16 cellular contexts compared by ENCODE assay signal in the genomic region with DNA sequence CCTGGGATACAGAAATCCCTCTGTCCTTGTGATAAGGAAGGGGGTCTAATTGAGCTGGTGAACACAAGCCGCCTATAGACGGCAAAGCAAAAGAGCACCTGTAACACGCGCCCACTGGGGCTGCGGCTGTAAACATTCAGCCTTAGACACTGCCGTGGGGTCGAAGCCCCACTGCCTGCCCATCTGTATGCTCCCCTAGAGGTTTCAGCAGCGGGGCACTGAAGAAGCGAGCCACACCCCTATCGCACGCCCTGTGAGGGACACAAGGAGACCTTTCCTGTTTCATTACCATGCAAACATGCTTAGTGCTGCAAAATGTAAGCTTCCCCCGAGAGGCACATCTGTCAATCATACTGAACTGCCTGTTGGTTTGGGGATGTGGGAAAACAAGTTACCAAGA.
DNase-seq lines count a peak whose midpoint lies in the region; ATAC-seq and TF ChIP-seq lines count a peak whose summit lies in the region.
"Had no signal": no experiment of that assay in that cellular context is flagged by ENCODE, and none has a peak within 500 bp of the region (broad histone marks: within the 10 kb centered on the region; RNA-seq: fewer than 3 reads in every experiment).

No MANE protein-coding gene starts in this region.

- BruUV-seq in MCF 10A (replicated peaks; lab: Mats Ljungman, UMichigan) = no TSS peak

- H3K4me3 Mint-ChIP-seq in MCF 10A (ENCODE audit: unreplicated experiment) = peak overlapping the region; percentile 38
- H3K4me3 Mint-ChIP-seq: T-helper 1 cell treated with Interleukin-12 subunit alpha and Interleukin-12 subunit beta and Interleukin-4 antibody, amounts not matched to agents 30 μg/mL and 1 μg/mL, for 36 hours had no signal

- H3K36me3 Mint-ChIP-seq in MCF 10A (ENCODE audit: insufficient read depth, unreplicated experiment) = peaks cover 30% of the 10 kb centered on the region

- H3K27ac ChIP-seq in breast epithelium (no peak overlapping the region), brain microvascular endothelial cell (peak overlapping the region; percentile 95)
- H3K27ac ChIP-seq: prostate gland, tibial artery had no signal

- intact Hi-C loops in MCF 10A (cut with micrococcal nuclease) = no loop called here
- intact Hi-C loops in breast epithelium (cut with DNase I; ENCODE audit: low total_unique reads) = no loop called here

- H3K9me3 Mint-ChIP-seq in MCF 10A (ENCODE audit: unreplicated experiment) = no peaks in the 10 kb centered on the region

- CTCF ChIA-PET in MCF 10A (lab: Yijun Ruan, JAX) = interaction anchor here (0.7 to 1.6 kb wide), 3 partner anchors 12 to 59 kb away, joined by 3 to 8 read pairs (median 4); no protein-coding TSS in a partner anchor

- H3K9me3 ChIP-seq in breast epithelium = no peaks in the 10 kb centered on the region
- H3K9me3 ChIP-seq: prostate gland, tibial artery had no signal

- H3K4me3 ChIP-seq in breast epithelium = no peak overlapping the region
- H3K4me3 ChIP-seq in brain microvascular endothelial cell (ENCODE audit: low read depth, low read length) = no peak overlapping the region
- H3K4me3 ChIP-seq: prostate gland, tibial artery had no signal

- no peak for TF ChIP-seq POLR2A in breast epithelium (IDR thresholded peaks at IDR 0.05)

- H3K27me3 Mint-ChIP-seq in MCF 10A (ENCODE audit: insufficient read depth, unreplicated experiment) = no peaks in the 10 kb centered on the region

- peaks cover 57% of the 10 kb centered on the region for H3K4me1 Mint-ChIP-seq in MCF 10A (ENCODE audit: insufficient read depth, unreplicated experiment)

- H3K27ac Mint-ChIP-seq in MCF 10A (ENCODE audit: low read depth, unreplicated experiment) = peak overlapping the region; percentile 85

- H3K27me3 ChIP-seq in breast epithelium = no peaks in the 10 kb centered on the region
- no peaks in the 10 kb centered on the region for H3K27me3 ChIP-seq in brain microvascular endothelial cell (replicated peaks)
- H3K27me3 ChIP-seq: tibial artery had no signal

- TF ChIP-seq CTCF in MCF 10A (IDR thresholded peaks at IDR 0.05; ENCODE audit: unreplicated experiment) (no peak), breast epithelium (IDR thresholded peaks at IDR 0.05) (no peak), brain microvascular endothelial cell (IDR thresholded peaks at IDR 0.05; ENCODE audit: low read depth, low read length, missing control alignments) (no peak)

- H3K36me3 ChIP-seq in breast epithelium = no peaks in the 10 kb centered on the region
- peaks cover 73% of the 10 kb centered on the region for H3K36me3 ChIP-seq in brain microvascular endothelial cell (replicated peaks)
- H3K36me3 ChIP-seq: prostate gland had no signal

- H3K4me1 ChIP-seq in breast epithelium = no peaks in the 10 kb centered on the region
- H3K4me1 ChIP-seq: prostate gland, tibial artery had no signal

- in situ Hi-C loops in brain microvascular endothelial cell (cut with HindIII; ENCODE audit: low pct_ligation_motif_present, low sequenced_read_pairs) = no loop called here

- peak; percentile 14 for ATAC-seq in stimulated activated naive CD8-positive, alpha-beta T cell treated with anti-CD3 and anti-CD28 coated beads, Interleukin-15, Interleukin-2, amounts not matched to agents 100 U/mL and 50 U/mL, for 24 hours
- ATAC-seq in GM18517 (IDR thresholded peaks at IDR 0.05; ENCODE audit: unreplicated experiment) = no peak
- ATAC-seq: left ventricle myocardium superior had no signal

- POLR2A ChIA-PET in MCF 10A (lab: Yijun Ruan, JAX) = interaction anchor here (0.7 kb wide), 1 partner anchor 9 kb away, joined by 3 read pairs; no protein-coding TSS in a partner anchor

- DNase-seq in MCF 10A (ENCODE audit: unreplicated experiment) (no peak), breast epithelium (ENCODE audit: low spot score in 2 of 2) (no peak), MV-4-11 (lab: John Stamatoyannopoulos, UW) (peak; percentile 29), brain microvascular endothelial cell (no peak), NCI-H1092 (lab: John Stamatoyannopoulos, UW) (no peak), NCI-H1417 (lab: John Stamatoyannopoulos, UW) (no peak)
- no peak for DNase-seq in stimulated activated naive CD8-positive, alpha-beta T cell treated with anti-CD3 and anti-CD28 coated beads, Interleukin-15, Interleukin-2, amounts not matched to agents 100 U/mL and 50 U/mL, for 24 hours
- DNase-seq: activated effector memory CD4-positive, alpha-beta T cell treated with anti-CD3 and anti-CD28 coated beads, Interleukin-2, amount 50 U/mL, for 16 hours; AML-193; DMS79 treated with DMSO at 0.1 percent for 48 hours; effector CD4-positive, alpha-beta T cell; left ventricle myocardium superior; tibial artery had no signal
